13 cellular contexts compared by ENCODE assay signal in the genomic region with DNA sequence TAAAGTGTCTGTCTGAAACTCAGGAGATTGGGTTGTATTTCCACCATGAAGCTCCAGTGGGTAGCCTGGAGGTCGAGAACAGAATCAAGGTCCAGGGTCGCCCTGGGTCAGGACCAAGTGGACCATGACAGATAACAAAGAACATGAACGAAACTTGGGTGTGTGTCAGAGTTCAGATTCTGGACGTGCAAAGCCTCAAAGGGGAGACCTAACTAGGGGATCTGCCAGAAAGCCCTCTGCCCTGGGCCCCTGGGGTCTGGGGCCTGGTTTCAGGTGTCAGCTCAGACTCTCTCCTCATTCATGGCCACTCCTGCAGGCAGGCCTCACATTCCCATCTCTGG. TPM values are rescaled to one million over a fixed set of nuclear protein-coding genes. Genes with fewer than 3 reads are reported as not detected.
DNase-seq lines count a peak whose midpoint lies in the region; ATAC-seq lines count a peak whose summit lies in the region.
"Had no signal": no experiment of that assay in that cellular context is flagged by ENCODE, and none has a peak within 500 bp of the region (broad histone marks: within the 10 kb centered on the region; RNA-seq: fewer than 3 reads in every experiment).

No MANE protein-coding gene starts in this region.

- no peaks in the 10 kb centered on the region for H3K9me3 ChIP-seq in skeletal muscle tissue (ENCODE audit: control insufficient read depth in 3 of 3, low read length in 3 of 3)

- H3K9ac ChIP-seq in skeletal muscle tissue (ENCODE audit: low read depth in 1 of 3, low read length in 3 of 3), result peak overlapping the region in 2 of 3 donors; percentile 51 to 75

- peak overlapping the region; percentile 31 for H3K27ac Mint-ChIP-seq in activated naive CD8-positive, alpha-beta T cell treated with anti-CD3 and anti-CD28 coated beads, Interleukin-2, amount 50 U/mL, for 24 hours

- H3K27ac ChIP-seq in skeletal muscle tissue (ENCODE audit: low read depth, low read length), result no peak overlapping the region

- DNase-seq in activated naive CD8-positive, alpha-beta T cell treated with anti-CD3 and anti-CD28 coated beads, Interleukin-2, amount 50 U/mL, for 24 hours, result no peak
- DNase-seq in left lobe of liver (ENCODE audit: low spot score) (peak; percentile 48), NCI-H1930 (lab: John Stamatoyannopoulos, UW) (no peak), NCI-H1105 treated with DMSO at 0.1 percent for 48 hours (lab: John Stamatoyannopoulos, UW) (no peak), GDM1 (lab: John Stamatoyannopoulos, UW) (no peak)
- DNase-seq: naive thymus-derived CD8-positive, alpha-beta T cell; NCI-H748 treated with DMSO at 0.1 percent for 48 hours had no signal

- H3K27me3 Mint-ChIP-seq in activated naive CD8-positive, alpha-beta T cell treated with anti-CD3 and anti-CD28 coated beads, Interleukin-2, amount 50 U/mL, for 24 hours, result peaks cover 2% of the 10 kb centered on the region
- H3K27me3 Mint-ChIP-seq: central memory CD8-positive, alpha-beta T cell had no signal

- peaks cover 4% of the 10 kb centered on the region for H3K36me3 Mint-ChIP-seq in activated naive CD8-positive, alpha-beta T cell treated with anti-CD3 and anti-CD28 coated beads, Interleukin-2, amount 50 U/mL, for 24 hours (ENCODE audit: low read depth)

- H3K9me3 Mint-ChIP-seq in activated naive CD8-positive, alpha-beta T cell treated with anti-CD3 and anti-CD28 coated beads, Interleukin-2, amount 50 U/mL, for 24 hours, result no peaks in the 10 kb centered on the region
- H3K9me3 Mint-ChIP-seq: central memory CD8-positive, alpha-beta T cell had no signal

- H3K4me1 Mint-ChIP-seq in activated naive CD8-positive, alpha-beta T cell treated with anti-CD3 and anti-CD28 coated beads, Interleukin-2, amount 50 U/mL, for 24 hours, result peaks cover 35% of the 10 kb centered on the region

- H3K4me3 Mint-ChIP-seq in activated naive CD8-positive, alpha-beta T cell treated with anti-CD3 and anti-CD28 coated beads, Interleukin-2, amount 50 U/mL, for 24 hours, result peak overlapping the region; percentile 18

- no peak for ATAC-seq in activated naive CD8-positive, alpha-beta T cell treated with anti-CD3 and anti-CD28 coated beads, Interleukin-2, amount 50 U/mL, for 24 hours
- ATAC-seq in left lobe of liver, result no peak
- ATAC-seq in GM21447 (IDR thresholded peaks at IDR 0.05; ENCODE audit: unreplicated experiment), result no peak
- ATAC-seq: naive thymus-derived CD8-positive, alpha-beta T cell had no signal

- H3K27me3 ChIP-seq in skeletal muscle tissue (ENCODE audit: control insufficient read depth in 3 of 3, insufficient read depth in 3 of 3, low read length in 3 of 3), result no peaks in the 10 kb centered on the region

- H3K4me1 ChIP-seq in skeletal muscle tissue (ENCODE audit: control insufficient read depth in 3 of 3, insufficient read depth in 3 of 3, low read length in 3 of 3), result peaks cover 68 to 80% (median 71%) of the 10 kb centered on the region in 3 donors

- peaks cover 3 to 6% (median 5%) of the 10 kb centered on the region in 3 donors for H3K36me3 ChIP-seq in skeletal muscle tissue (ENCODE audit: control insufficient read depth in 3 of 3, insufficient read depth in 3 of 3, low read length in 3 of 3)

- peak overlapping the region; percentile 46 for H3K4me3 ChIP-seq in GM08714 (ENCODE audit: low read length)
- H3K4me3 ChIP-seq in skeletal muscle tissue (ENCODE audit: low read length in 3 of 3), result peak overlapping the region in 1 of 3 donors; percentile 85

RNA-seq across cellular contexts. Expression of gene RASSF4, which starts 1.6 kb away (rescaled TPM):
- 25.0 TPM for total RNA-seq in left lobe of liver
- total RNA-seq in skeletal muscle tissue, result 21.4 TPM

RNA-seq across cellular contexts. Expression of gene DEPP1, which starts 17.4 kb away (rescaled TPM):
- 6.8 TPM for total RNA-seq in left lobe of liver
- 12.5 TPM for total RNA-seq in skeletal muscle tissue
- total RNA-seq: naive thymus-derived CD8-positive, alpha-beta T cell had no signal

RNA-seq across cellular contexts. Expression of gene ZNF22, which starts 39.5 kb away (rescaled TPM):
- total RNA-seq in left lobe of liver (12.9 TPM), skeletal muscle tissue (25.6 TPM)

RNA-seq across cellular contexts. Expression of gene TMEM72, which starts 50.1 kb away (rescaled TPM):
- not detected for total RNA-seq in left lobe of liver
- under 0.01 TPM for total RNA-seq in skeletal muscle tissue
- total RNA-seq: M059J; naive thymus-derived CD8-positive, alpha-beta T cell; SK-MEL-5 had no signal
